Comparison of ENCODE assay signal across 8 cellular contexts in genomic region chr19:42284641-42285341, GRCh38. TPM values are rescaled to one million over a fixed set of nuclear protein-coding genes. Genes with fewer than 3 reads are reported as not detected.
DNase-seq lines count a peak whose midpoint lies in the region; ATAC-seq and TF ChIP-seq lines count a peak whose summit lies in the region.

No MANE protein-coding gene starts in this region.

- H3K36me3 ChIP-seq in brain microvascular endothelial cell (replicated peaks) (peaks cover 29% of the 10 kb centered on the region), lower lobe of right lung (peaks cover 31% of the 10 kb centered on the region), upper lobe of left lung (peaks cover 9 to 31% (median 29%) of the 10 kb centered on the region in 4 donors)

- H3K4me3 ChIP-seq in GM12865 (ENCODE audit: low read depth, low read length) (peak overlapping the region; percentile 91), brain microvascular endothelial cell (ENCODE audit: low read depth, low read length) (peak overlapping the region; percentile 63), lower lobe of right lung (peak overlapping the region; percentile 68), upper lobe of left lung (peak overlapping the region; percentile 68 to 80 (median 74))

- 5% methylated on average over 15 to 21 of the region's 33 CpGs for WGBS in upper lobe of left lung, 2 donors

- H3K4me1 ChIP-seq in lower lobe of right lung (peaks cover 48% of the 10 kb centered on the region), upper lobe of left lung (peaks cover 41 to 62% (median 53%) of the 10 kb centered on the region in 4 donors)

- no peak for TF ChIP-seq EP300 in upper lobe of left lung (IDR thresholded peaks at IDR 0.05)

- TF ChIP-seq CTCF in GM12865 (IDR thresholded peaks at IDR 0.05; ENCODE audit: insufficient read depth, low read depth, low read length, missing control alignments) (no peak), brain microvascular endothelial cell (IDR thresholded peaks at IDR 0.05; ENCODE audit: low read depth, low read length, missing control alignments) (no peak), lower lobe of right lung (IDR thresholded peaks at IDR 0.05) (no peak), upper lobe of left lung (IDR thresholded peaks at IDR 0.05) (no peak)

- no peaks in the 10 kb centered on the region for H3K9me3 ChIP-seq in lower lobe of right lung
- H3K9me3 ChIP-seq in upper lobe of left lung, result no peaks in the 10 kb centered on the region

- TF ChIP-seq POLR2A in upper lobe of left lung (IDR thresholded peaks at IDR 0.05), result no peak

- H3K27ac ChIP-seq in brain microvascular endothelial cell, result no peak overlapping the region
- peak overlapping the region; percentile 58 for H3K27ac ChIP-seq in lower lobe of right lung
- H3K27ac ChIP-seq in upper lobe of left lung, result peak overlapping the region; percentile 78 to 99 (median 81)

- ATAC-seq in lower lobe of right lung (no peak), upper lobe of left lung (ENCODE audit: low FRiP score in 2 of 2) (no peak), GM21381 (IDR thresholded peaks at IDR 0.05; ENCODE audit: unreplicated experiment) (no peak)

- intact Hi-C loops in lower lobe of right lung (cut with DNase I), result no loop called here

- peak; percentile 23 for DNase-seq in GM12865 (ENCODE audit: low read depth)
- peak; percentile 70 for DNase-seq in NAMALWA (ENCODE audit: low spot score)
- DNase-seq in brain microvascular endothelial cell, result no peak
- no peak for DNase-seq in lower lobe of right lung
- peak in 1 of 2 donors; percentile 90 for DNase-seq in upper lobe of left lung
- DNase-seq in amniotic stem cell (lab: John Stamatoyannopoulos, UW), result no peak
- DNase-seq in AG08396 (ENCODE audit: low spot score), result no peak

- H3K27me3 ChIP-seq in brain microvascular endothelial cell (replicated peaks) (no peaks in the 10 kb centered on the region), lower lobe of right lung (ENCODE audit: low read depth) (no peaks in the 10 kb centered on the region), upper lobe of left lung (no peaks in the 10 kb centered on the region)

- in situ Hi-C loops in brain microvascular endothelial cell (cut with HindIII; ENCODE audit: low pct_ligation_motif_present, low sequenced_read_pairs), result no loop called here

RNA-seq across cellular contexts. Expression of gene CIC, which starts 15.7 kb away (rescaled TPM):
- total RNA-seq in lower lobe of right lung, result 67.9 TPM
- 100 to 1,000 TPM in 1 of 6 donors, 10 to 100 TPM in 5; 52.6 to 170 (median 77.7) TPM for total RNA-seq in upper lobe of left lung

RNA-seq across cellular contexts. Expression of gene PRR19, which starts 17.1 kb away (rescaled TPM):
- total RNA-seq in lower lobe of right lung (0.71 TPM), upper lobe of left lung (1 to 10 TPM in 1 of 6 donors, under 1 TPM in 2, not detected in 3; 0.40 to 1.4 (median 0.61) TPM)

RNA-seq across cellular contexts. Expression of gene PAFAH1B3, which starts 17.6 kb away (rescaled TPM):
- total RNA-seq in lower lobe of right lung, result 13.4 TPM
- total RNA-seq in upper lobe of left lung, result 10 to 100 TPM; 13.6 to 21.2 (median 18.8) TPM

RNA-seq across cellular contexts. Expression of gene TMEM145, which starts 28.3 kb away (rescaled TPM):
- total RNA-seq in lower lobe of right lung (not detected), upper lobe of left lung (under 1 TPM in 3 of 6 donors, not detected in 3; 0.34 to 0.79 (median 0.49) TPM)

RNA-seq across cellular contexts. Expression of gene ERF, which starts 29.9 kb away (rescaled TPM):
- 35.8 TPM for total RNA-seq in lower lobe of right lung
- 10 to 100 TPM; 13.6 to 59.4 (median 32.5) TPM for total RNA-seq in upper lobe of left lung

Comparison
In these comparisons a context has a peak if more than half of its experiments do, and no peak if none do; other contexts are left out.
1. DNase-seq: peak in GM12865 (single experiment) and NAMALWA (single experiment); none in brain microvascular endothelial cell (single experiment), lower lobe of right lung (single experiment), amniotic stem cell (single experiment) and AG08396 (single experiment).
2. Peak in every context shown above with its lines, with median percentiles within 50 percentile points of each other: H3K4me3 ChIP-seq.